In genomic region chr17:58755577-58756245, GRCh38 we compare ENCODE assay signal across 8 cellular contexts. TPM values are rescaled to one million over a fixed set of nuclear protein-coding genes. Genes with fewer than 3 reads are reported as not detected.
DNase-seq lines count a peak whose midpoint lies in the region; ATAC-seq, FAIRE-seq and TF ChIP-seq lines count a peak whose summit lies in the region.

Gene PPM1E (plus strand): TSS chr17:58755854.

- peak within 1 kb of the TSS; percentile 84 for H3K4me3 Mint-ChIP-seq in mesothelial cell of epicardium

- H3K36me3 ChIP-seq in endothelial cell of umbilical vein (ENCODE audit: control insufficient read depth in 2 of 2, extremely low read depth in 1 of 2, insufficient read depth in 2 of 2, low read length in 2 of 2) = no peaks in the 10 kb centered on the region

- no peak within 1 kb of the TSS for H3K27ac ChIP-seq in endothelial cell of umbilical vein (ENCODE audit: insufficient read depth, low read depth, low read length)

- H3K4me1 Mint-ChIP-seq in mesothelial cell of epicardium = peaks cover 7% of the 10 kb centered on the region

- H3K9ac ChIP-seq in endothelial cell of umbilical vein (replicated peaks; ENCODE audit: extremely low read depth, insufficient read depth, low read length) = no peak within 1 kb of the TSS

- CTCF ChIA-PET in endothelial cell of umbilical vein (lab: Charles Lee) = interaction anchor here (1.0 to 1.6 kb wide), 2 partner anchors 45 to 54 kb away, joined by 3 to 6 read pairs; no protein-coding TSS in a partner anchor

- H3K4me3 ChIP-seq in endothelial cell of umbilical vein (replicated peaks in 1 of 3; ENCODE audit: insufficient read depth in 1 of 3, low read depth in 1 of 3, low read length in 3 of 3) = peak within 1 kb of the TSS; percentile 37 to 74 (median 65)

- no TSS peak for BruUV-seq in endothelial cell of umbilical vein (replicated peaks; lab: Mats Ljungman, UMichigan)

- peak; percentile 76 for FAIRE-seq in endothelial cell of umbilical vein (lab: Jason Lieb, UNC)

- H3K27me3 ChIP-seq in endothelial cell of umbilical vein (ENCODE audit: control insufficient read depth in 2 of 2, insufficient read depth in 2 of 2, low read length in 2 of 2) = peaks cover 22 to 49% of the 10 kb centered on the region in 2 experiments

- dilution Hi-C loops in endothelial cell of umbilical vein (cut with MboI; ENCODE audit: extremely low pct_ligation_motif_present, low sequenced_read_pairs) = no loop called here

- H2AFZ ChIP-seq in endothelial cell of umbilical vein (ENCODE audit: low read depth, low read length) = peak within 1 kb of the TSS; percentile 70

- H3K4me2 ChIP-seq in endothelial cell of umbilical vein (ENCODE audit: insufficient read depth, low read length) = peak within 1 kb of the TSS; percentile 90

- no peaks in the 10 kb centered on the region for H3K79me2 ChIP-seq in endothelial cell of umbilical vein (ENCODE audit: control insufficient read depth, insufficient read depth, low read length)

- H3K27me3 Mint-ChIP-seq in mesothelial cell of epicardium (ENCODE audit: low read depth) = peaks cover 71% of the 10 kb centered on the region

- no peaks in the 10 kb centered on the region for H3K9me3 Mint-ChIP-seq in mesothelial cell of epicardium

- DNase-seq in C1 segment of cervical spinal cord (lab: John Stamatoyannopoulos, UW) = peak in 10 of 14 donors; percentile 6 to 70 (median 28)
- DNase-seq in NCI-H524 treated with DMSO at 0.1 percent for 48 hours (lab: John Stamatoyannopoulos, UW) = peak; percentile 88
- peak; percentile 8 to 10 (median 9) for DNase-seq in activated CD8-positive, alpha-beta memory T cell treated with anti-CD3 and anti-CD28 coated beads for 48 hours (ENCODE audit: low read depth in 2 of 3, low spot score in 2 of 3)
- DNase-seq in endothelial cell of umbilical vein (ENCODE audit: low read depth, low spot score) = peak; percentile 48
- DNase-seq in mesothelial cell of epicardium (ENCODE audit: low spot score in 2 of 2, unreplicated experiment in 2 of 2) = peak; percentile 59 to 80
- DNase-seq in stimulated activated CD8-positive, alpha-beta memory T cell treated with anti-CD3 and anti-CD28 coated beads, Interleukin-4, amount 100 ng/mL, for 24 hours (ENCODE audit: low read depth) = peak; percentile 20
- DNase-seq in NK-92 treated with Interleukin-12 subunit alpha and Interleukin-12 subunit beta, amount 100 ng/mL, for 24 hours (lab: John Stamatoyannopoulos, UW) = no peak

- intact Hi-C loops in endothelial cell of umbilical vein (cut with micrococcal nuclease) = loop anchor here (5.0 kb wide), 1 partner anchor 238 kb away; no protein-coding TSS in a partner anchor

- TF ChIP-seq POLR2A in endothelial cell of umbilical vein (IDR thresholded peaks at IDR 0.05; ENCODE audit: low read depth, low read length) = no peak

- H3K27ac Mint-ChIP-seq in mesothelial cell of epicardium = no peak within 1 kb of the TSS

- H4K20me1 ChIP-seq in endothelial cell of umbilical vein (replicated peaks; ENCODE audit: control insufficient read depth, extremely low read depth, insufficient read depth, low read length) = no peaks in the 10 kb centered on the region

- no peaks in the 10 kb centered on the region for H3K36me3 Mint-ChIP-seq in mesothelial cell of epicardium

- no peaks in the 10 kb centered on the region for H3K9me1 ChIP-seq in endothelial cell of umbilical vein (replicated peaks; ENCODE audit: control insufficient read depth, extremely low read depth, insufficient read depth, low read length)

- no peaks in the 10 kb centered on the region for H3K9me3 ChIP-seq in endothelial cell of umbilical vein (replicated peaks; ENCODE audit: control insufficient read depth, insufficient read depth, low read length)

- peaks cover 13% of the 10 kb centered on the region for H3K4me1 ChIP-seq in endothelial cell of umbilical vein (ENCODE audit: control insufficient read depth, extremely low read depth, insufficient read depth, low read length)

- TF ChIP-seq CTCF in endothelial cell of umbilical vein (IDR thresholded peaks at IDR 0.05; ENCODE audit: extremely low read depth in 1 of 2, insufficient read depth in 1 of 2, low read depth in 1 of 2, low read length in 2 of 2) (no peak), mesothelial cell of epicardium (IDR thresholded peaks at IDR 0.05; ENCODE audit: unreplicated experiment) (no peak)

- ATAC-seq in HG02798 (IDR thresholded peaks at IDR 0.05; ENCODE audit: poor library complexity, unreplicated experiment) = peak; percentile 74

- POLR2A ChIA-PET in endothelial cell of umbilical vein (lab: Charles Lee) = interaction anchor here (0.7 kb wide), 1 partner anchor 24 kb away, joined by 3 read pairs; no protein-coding TSS in a partner anchor

TF ChIP-seq in endothelial cell of umbilical vein, 7 proteins besides CTCF, POLR2A, EP300 and RAD21:
- TF ChIP-seq EZH2 (IDR thresholded peaks at IDR 0.05; ENCODE audit: borderline replicate concordance, low read depth, low read length, severe bottlenecking) (no peak), POLR2AphosphoS5 (IDR thresholded peaks at IDR 0.05; ENCODE audit: insufficient read depth, low read depth, low read length) (no peak), GATA2 (IDR thresholded peaks at IDR 0.05; ENCODE audit: insufficient read depth, insufficient read length, low read depth, low read length) (no peak), MAX (IDR thresholded peaks at IDR 0.05; ENCODE audit: insufficient read depth, insufficient read length) (no peak), JUN (IDR thresholded peaks at IDR 0.05; ENCODE audit: borderline replicate concordance, insufficient read depth, insufficient read length, low read depth) (no peak), MYC (IDR thresholded peaks at IDR 0.05; ENCODE audit: low read depth, low read length) (no peak), FOS (IDR thresholded peaks at IDR 0.05; ENCODE audit: borderline replicate concordance, insufficient read depth, low read length) (no peak)

RNA-seq across cellular contexts. Expression of gene PPM1E, which starts in this region (rescaled TPM):
- total RNA-seq in endothelial cell of umbilical vein (not detected in 2 replicates), mesothelial cell of epicardium (0.31 to 0.32 TPM (median 0.31 TPM) in 3 replicates)
- 0.01 and 0.02 TPM in 2 replicates for polyA plus RNA-seq in endothelial cell of umbilical vein
- polyA plus RNA-seq in endothelial cell of umbilical vein (2011; cell fraction: cytosol; rRNA removed) = 0.01 and 0.03 TPM in 2 replicates
- polyA plus RNA-seq in endothelial cell of umbilical vein (2011; cell fraction: nucleus; rRNA removed) = 0.01 and 0.03 TPM in 2 replicates
- 0.03 and 0.05 TPM in 2 replicates for polyA plus RNA-seq in endothelial cell of umbilical vein (2012)
- polyA minus RNA-seq in endothelial cell of umbilical vein = 0.10 and 0.11 TPM in 2 replicates
- polyA minus RNA-seq in endothelial cell of umbilical vein (2011; cell fraction: cytosol; rRNA and poly(A)+ RNA removed) = not detected
- polyA minus RNA-seq in endothelial cell of umbilical vein (2011; cell fraction: nucleus; rRNA and poly(A)+ RNA removed) = not detected in 2 replicates

Comparison
In these comparisons a context has a peak if more than half of its experiments do, and no peak if none do; other contexts are left out.
1. Peak in DNase-seq, H3K4me3 ChIP-seq and H3K4me2 ChIP-seq in endothelial cell of umbilical vein; RNA of the gene not detected or under 1 TPM.
2. Peak in DNase-seq in mesothelial cell of epicardium; RNA of the gene not detected or under 1 TPM.